14 cellular contexts compared by ENCODE assay signal in genomic region chr6:21634582-21634981, GRCh38. TPM values are rescaled to one million over a fixed set of nuclear protein-coding genes. Genes with fewer than 3 reads are reported as not detected.
DNase-seq lines count a peak whose midpoint lies in the region; ATAC-seq, FAIRE-seq and TF ChIP-seq lines count a peak whose summit lies in the region.
"Had no signal": no experiment of that assay in that cellular context is flagged by ENCODE, and none has a peak within 500 bp of the region (broad histone marks: within the 10 kb centered on the region; RNA-seq: fewer than 3 reads in every experiment).

No MANE protein-coding gene starts in this region.

- H3K4me1 Mint-ChIP-seq in natural killer cell = no peaks in the 10 kb centered on the region
- H3K4me1 Mint-ChIP-seq: immature natural killer cell; stimulated activated effector memory CD8-positive, alpha-beta T cell treated with anti-CD3 and anti-CD28 coated beads, Interleukin-12 subunit alpha, Interleukin-12 subunit beta, amount 100 ng/mL, for 72 hours had no signal

- no peak overlapping the region for H3K27ac Mint-ChIP-seq in natural killer cell
- H3K27ac Mint-ChIP-seq: immature natural killer cell; stimulated activated effector memory CD8-positive, alpha-beta T cell treated with anti-CD3 and anti-CD28 coated beads, Interleukin-12 subunit alpha, Interleukin-12 subunit beta, amount 100 ng/mL, for 72 hours had no signal

- FAIRE-seq in HepG2 (lab: Jason Lieb, UNC) = peak; percentile 21

- DNase-seq in BJ (ENCODE audit: low read depth) (peak; percentile 86), LHCN-M2 (ENCODE audit: low read depth) (peak; percentile 95), brain microvascular endothelial cell (peak; percentile 96), HepG2 (ENCODE audit: low spot score) (peak; percentile 30), NCI-H2081 treated with DMSO at 0.1 percent for 48 hours (lab: John Stamatoyannopoulos, UW) (no peak), transverse colon (no peak), natural killer cell (no peak)
- DNase-seq: cerebellar nuclear complex, DMS79 treated with DMSO at 0.1 percent for 48 hours, immature natural killer cell, MM.1S had no signal

- in situ Hi-C loops in brain microvascular endothelial cell (cut with HindIII; ENCODE audit: low pct_ligation_motif_present, low sequenced_read_pairs) = no loop called here
- in situ Hi-C loops in HepG2 (cut with HindIII; ENCODE audit: extremely low pct_ligation_motif_present, low pct_unique_long_range_greater_than_20kb) = no loop called here
- in situ Hi-C loops in transverse colon (cut with MboI; ENCODE audit: low pct_ligation_motif_present in 1 of 4, low pct_unique_long_range_greater_than_20kb in 1 of 4, low sequenced_read_pairs in 3 of 4) = no loop called here

- H3K9ac ChIP-seq in HepG2 (ENCODE audit: insufficient read depth, low read depth, low read length) = no peak overlapping the region

- no TSS peak for BruUV-seq in HepG2 (replicated peaks; lab: Mats Ljungman, UMichigan)

- H3K79me2 ChIP-seq in HepG2 (ENCODE audit: insufficient read depth, low read length) = no peaks in the 10 kb centered on the region

- TF ChIP-seq CTCF in BJ (IDR thresholded peaks at IDR 0.05; ENCODE audit: insufficient read depth, low read depth, low read length) (no peak), brain microvascular endothelial cell (IDR thresholded peaks at IDR 0.05; ENCODE audit: low read depth, low read length, missing control alignments) (no peak), HepG2 (CRISPR knock-in tag; IDR thresholded peaks at IDR 0.05) (no peak), transverse colon (IDR thresholded peaks at IDR 0.05) (no peak), natural killer cell (IDR thresholded peaks at IDR 0.05) (no peak)

- H3K4me2 ChIP-seq in HepG2 (ENCODE audit: low read depth, low read length) = no peak overlapping the region

- CTCF ChIA-PET in BJ (lab: Yijun Ruan, JAX) = no interaction called here
- CTCF ChIA-PET in HepG2 (lab: Yijun Ruan, JAX; ENCODE audit: low intra/inter-chr PET ratio, low total read pairs) = no interaction called here

- peak overlapping the region; percentile 86 for H3K27ac ChIP-seq in brain microvascular endothelial cell
- H3K27ac ChIP-seq in HepG2 (ENCODE audit: extremely low read length, insufficient read depth, low read length) = no peak overlapping the region
- H3K27ac ChIP-seq in transverse colon = no peak overlapping the region

- H3K27me3 ChIP-seq in BJ (ENCODE audit: control insufficient read depth, insufficient read depth, low read length) (no peaks in the 10 kb centered on the region), brain microvascular endothelial cell (replicated peaks) (no peaks in the 10 kb centered on the region), HepG2 (ENCODE audit: control insufficient read depth in 1 of 2, insufficient read depth in 2 of 2, low read length in 2 of 2) (no peaks in the 10 kb centered on the region; a peak in 1 of 5 replicates), transverse colon (no peaks in the 10 kb centered on the region)

- H3K9me3 ChIP-seq in HepG2 (ENCODE audit: low read length) (no peaks in the 10 kb centered on the region), transverse colon (no peaks in the 10 kb centered on the region)

- peak; percentile 46 for ATAC-seq in HepG2
- ATAC-seq in GM21528 (IDR thresholded peaks at IDR 0.05; ENCODE audit: low FRiP score, unreplicated experiment) = no peak
- ATAC-seq in natural killer cell = no peak
- ATAC-seq: stimulated activated effector memory CD8-positive, alpha-beta T cell treated with anti-CD3 and anti-CD28 coated beads, Interleukin-12 subunit alpha, Interleukin-12 subunit beta, amount 100 ng/mL, for 72 hours had no signal

- H2AFZ ChIP-seq in HepG2 (ENCODE audit: low read length) = no peak overlapping the region

- H3K4me3 Mint-ChIP-seq in natural killer cell = no peak overlapping the region
- H3K4me3 Mint-ChIP-seq: immature natural killer cell; stimulated activated effector memory CD8-positive, alpha-beta T cell treated with anti-CD3 and anti-CD28 coated beads, Interleukin-12 subunit alpha, Interleukin-12 subunit beta, amount 100 ng/mL, for 72 hours had no signal

- no peaks in the 10 kb centered on the region for H3K9me3 Mint-ChIP-seq in natural killer cell
- H3K9me3 Mint-ChIP-seq: stimulated activated effector memory CD8-positive, alpha-beta T cell treated with anti-CD3 and anti-CD28 coated beads, Interleukin-12 subunit alpha, Interleukin-12 subunit beta, amount 100 ng/mL, for 72 hours had no signal

- TF ChIP-seq RAD21 in HepG2 (CRISPR knock-in tag; IDR thresholded peaks at IDR 0.05) = no peak

- H3K36me3 Mint-ChIP-seq in natural killer cell = no peaks in the 10 kb centered on the region
- H3K36me3 Mint-ChIP-seq: immature natural killer cell; stimulated activated effector memory CD8-positive, alpha-beta T cell treated with anti-CD3 and anti-CD28 coated beads, Interleukin-12 subunit alpha, Interleukin-12 subunit beta, amount 100 ng/mL, for 72 hours had no signal

- H3K4me3 ChIP-seq in BJ (ENCODE audit: low read depth, low read length) (no peak overlapping the region), brain microvascular endothelial cell (ENCODE audit: low read depth, low read length) (no peak overlapping the region), HepG2 (replicated peaks in 1 of 3; ENCODE audit: insufficient read depth in 1 of 3, low read depth in 2 of 3, low read length in 3 of 3) (no peak overlapping the region), transverse colon (no peak overlapping the region)
- H3K4me3 ChIP-seq: skin epidermis had no signal

- H3K27me3 Mint-ChIP-seq in natural killer cell (ENCODE audit: low read depth in 2 of 2) = no peaks in the 10 kb centered on the region

- no peak for TF ChIP-seq POLR2A in HepG2 (IDR thresholded peaks at IDR 0.05; ENCODE audit: insufficient read depth in 1 of 2, low read depth in 2 of 2, low read length in 2 of 2)
- TF ChIP-seq POLR2A in transverse colon (IDR thresholded peaks at IDR 0.05) = no peak

- no peaks in the 10 kb centered on the region for H4K20me1 ChIP-seq in HepG2 (ENCODE audit: insufficient read depth, low read length)

- intact Hi-C loops in HepG2 (cut with micrococcal nuclease; ENCODE audit: unreplicated experiment) (no loop called here), transverse colon (cut with DNase I; ENCODE audit: low total_unique reads) (no loop called here), natural killer cell (cut with micrococcal nuclease) (no loop called here)

- TF ChIP-seq EP300 in HepG2 (IDR thresholded peaks at IDR 0.05; ENCODE audit: low read depth in 2 of 2, low read length in 2 of 2) = no peak
- no peak for TF ChIP-seq EP300 in HepG2 (CRISPR knock-in tag; IDR thresholded peaks at IDR 0.05; ENCODE audit: borderline replicate concordance)
- TF ChIP-seq EP300 in transverse colon (IDR thresholded peaks at IDR 0.05; ENCODE audit: low read depth) = no peak

- H3K36me3 ChIP-seq in BJ (ENCODE audit: control insufficient read depth, insufficient read depth, low read length) (no peaks in the 10 kb centered on the region), brain microvascular endothelial cell (replicated peaks) (no peaks in the 10 kb centered on the region), HepG2 (replicated peaks in 1 of 2; ENCODE audit: control insufficient read depth in 1 of 2, insufficient read depth in 2 of 2, low read length in 2 of 2) (no peaks in the 10 kb centered on the region), transverse colon (no peaks in the 10 kb centered on the region)

- H3K4me1 ChIP-seq in HepG2 (ENCODE audit: insufficient read depth, low read length) = peaks cover 6% of the 10 kb centered on the region; the same call in 1 of the 2 replicates
- no peaks in the 10 kb centered on the region for H3K4me1 ChIP-seq in transverse colon

- 4% methylated on average over 4 of the region's 4 CpGs for WGBS in HepG2 (ENCODE audit: low lambda C conversion rate)
- WGBS in transverse colon (ENCODE audit: low coverage in 1 of 2), 2 donors = 52 to 55% methylated on average over 4 of the region's 4 CpGs

- POLR2A ChIA-PET in BJ (lab: Charles Lee) = no interaction called here
- POLR2A ChIA-PET in HepG2 (lab: Yijun Ruan, JAX) = no interaction called here

TF ChIP-seq in HepG2, 621 proteins besides CTCF, POLR2A, EP300 and RAD21 (continues in another document):
- no peak for TF ChIP-seq FLYWCH1 (CRISPR knock-in tag; IDR thresholded peaks at IDR 0.05)
- TF ChIP-seq YEATS4 (CRISPR knock-in tag; IDR thresholded peaks at IDR 0.05; ENCODE audit: borderline replicate concordance) = no peak
- TF ChIP-seq NFIC (IDR thresholded peaks at IDR 0.05; ENCODE audit: low read length) = no peak
- peak; percentile 38; the same call in 1 of the 2 replicates for TF ChIP-seq HNF4A (CRISPR knock-in tag; IDR thresholded peaks at IDR 0.05)

RNA-seq across cellular contexts. Expression of gene SOX4, which starts 41.0 kb away (rescaled TPM):
- polyA plus RNA-seq in BJ (2011; rRNA removed) (2.4 and 2.9 TPM in 2 replicates), HepG2 (2011; rRNA removed) (2.5 and 2.6 TPM in 2 replicates)
- polyA minus RNA-seq in BJ (2011; rRNA and poly(A)+ RNA removed) = 2.5 and 3.1 TPM in 2 replicates
- total RNA-seq in LHCN-M2 (2014; rRNA removed) (4.3 and 6.2 TPM in 2 replicates), HepG2 (2016; rRNA removed; fragmentation: Illumina TruSeq; extraction: Trizol) (3.4 and 3.5 TPM in 2 replicates), transverse colon (10 to 100 TPM in 3 of 4 donors, 1 to 10 TPM in 1; 7.5 to 25.3 (median 12.9) TPM), natural killer cell (1 to 10 TPM; 4.4 to 7.6 (median 6.4) TPM)
- 3.3 TPM for polyA plus RNA-seq in LHCN-M2 (2012)
- total RNA-seq in HepG2 (2016; cell fraction: cytosol; rRNA removed; fragmentation: Illumina TruSeq; extraction: Trizol; ENCODE audit: low read depth) = 0.18 and 0.20 TPM in 2 replicates
- total RNA-seq in HepG2 (2016; cell fraction: insoluble cytoplasmic fraction; rRNA removed; fragmentation: Illumina TruSeq; extraction: Trizol) = 3.4 TPM in 2 replicates
- total RNA-seq in HepG2 (2016; cell fraction: membrane; rRNA removed; fragmentation: Illumina TruSeq; extraction: Trizol) = 1.1 TPM in 2 replicates
- 2.5 and 2.8 TPM in 2 replicates for total RNA-seq in HepG2 (2016; cell fraction: nucleus; rRNA removed; fragmentation: Illumina TruSeq; extraction: Trizol)
- polyA plus RNA-seq in HepG2 (2011; cell fraction: cytosol; rRNA removed) = 1.2 and 1.4 TPM in 2 replicates
- polyA plus RNA-seq in HepG2 (2011; cell fraction: nucleus; rRNA removed) = 2.9 TPM in 2 replicates
- polyA plus RNA-seq in HepG2 (2012) = 1.4 and 2.9 TPM in 2 replicates
- 0.12 and 0.15 TPM in 2 replicates for polyA plus RNA-seq in HepG2 (2016; cell fraction: cytosol; fragmentation: Illumina TruSeq; extraction: Trizol; ENCODE audit: low read depth)
- polyA plus RNA-seq in HepG2 (2016; cell fraction: insoluble cytoplasmic fraction; fragmentation: Illumina TruSeq; extraction: Trizol; ENCODE audit: low read depth) = 3.1 and 3.8 TPM in 2 replicates
- 0.39 and 0.47 TPM in 2 replicates for polyA plus RNA-seq in HepG2 (2016; cell fraction: membrane; fragmentation: Illumina TruSeq; extraction: Trizol; ENCODE audit: low read depth)
- polyA plus RNA-seq in HepG2 (2016; cell fraction: nucleus; fragmentation: Illumina TruSeq; extraction: Trizol; ENCODE audit: insufficient read depth, low read depth) = 4.1 and 4.3 TPM in 2 replicates
- 2.9 and 3.1 TPM in 2 replicates for polyA minus RNA-seq in HepG2 (2011; rRNA and poly(A)+ RNA removed; ENCODE audit: low replicate concordance)
- polyA minus RNA-seq in HepG2 (2011; cell fraction: cytosol; rRNA and poly(A)+ RNA removed) = 3.3 and 4.1 TPM in 2 replicates
- 2.1 and 3.0 TPM in 2 replicates for polyA minus RNA-seq in HepG2 (2011; cell fraction: nucleus; rRNA and poly(A)+ RNA removed)

Comparison
In these comparisons a context has a peak if more than half of its experiments do, and no peak if none do; other contexts are left out.
1. DNase-seq: peak in BJ (single experiment), LHCN-M2 (single experiment), brain microvascular endothelial cell (single experiment) and HepG2 (single experiment); none in NCI-H2081 treated with DMSO at 0.1 percent for 48 hours (single experiment), transverse colon (single experiment) and natural killer cell (single experiment).